In the genomic region with DNA sequence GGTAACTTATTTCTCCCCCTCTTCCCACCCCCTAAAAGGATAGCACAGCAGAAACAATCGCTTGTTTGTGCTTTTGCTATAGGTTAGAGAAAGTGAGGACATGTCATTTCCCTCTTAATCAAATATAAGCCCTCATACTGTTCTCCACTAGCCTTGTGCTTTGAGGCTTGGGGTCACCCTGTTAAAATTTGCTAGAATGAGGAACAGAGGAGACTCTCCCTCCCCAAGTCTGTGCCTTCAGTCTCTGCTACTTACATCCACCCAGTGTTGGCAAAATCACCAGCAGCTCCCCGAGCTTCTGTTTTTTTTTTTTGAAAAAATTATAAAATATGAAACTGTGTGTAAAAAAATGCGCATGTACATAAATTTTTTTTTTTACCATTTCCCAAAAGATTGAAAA, we compare ENCODE assay signal across 27 cellular contexts. TPM values are rescaled to one million over a fixed set of nuclear protein-coding genes. Genes with fewer than 3 reads are reported as not detected.
DNase-seq lines count a peak whose midpoint lies in the region; ATAC-seq and TF ChIP-seq lines count a peak whose summit lies in the region.
"Had no signal": no experiment of that assay in that cellular context is flagged by ENCODE, and none has a peak within 500 bp of the region (broad histone marks: within the 10 kb centered on the region; RNA-seq: fewer than 3 reads in every experiment).

No MANE protein-coding gene starts in this region.

- intact Hi-C loops in natural killer cell (cut with micrococcal nuclease) = loop anchor here (10.0 kb wide), 1 partner anchor 122 kb away; the partner anchor contains the start of gene TLR1

- H3K27me3 Mint-ChIP-seq in CD4-positive, CD25-positive, alpha-beta regulatory T cell = no peaks in the 10 kb centered on the region
- no peaks in the 10 kb centered on the region for H3K27me3 Mint-ChIP-seq in activated naive CD8-positive, alpha-beta T cell treated with anti-CD3 and anti-CD28 coated beads, Interleukin-2, amount 50 U/mL, for 24 hours
- H3K27me3 Mint-ChIP-seq in natural killer cell (ENCODE audit: low read depth in 2 of 2) = no peaks in the 10 kb centered on the region
- H3K27me3 Mint-ChIP-seq in mesothelial cell of epicardium (ENCODE audit: low read depth) = no peaks in the 10 kb centered on the region

- peak overlapping the region in 2 of 4 donors; percentile 57 to 83 for H3K4me3 Mint-ChIP-seq in CD4-positive, CD25-positive, alpha-beta regulatory T cell
- no peak overlapping the region for H3K4me3 Mint-ChIP-seq in activated naive CD8-positive, alpha-beta T cell treated with anti-CD3 and anti-CD28 coated beads, Interleukin-2, amount 50 U/mL, for 24 hours
- peak overlapping the region; percentile 73 for H3K4me3 Mint-ChIP-seq in natural killer cell
- no peak overlapping the region for H3K4me3 Mint-ChIP-seq in mesothelial cell of epicardium
- H3K4me3 Mint-ChIP-seq: endodermal cell, nephron had no signal

- H3K27ac Mint-ChIP-seq in CD4-positive, CD25-positive, alpha-beta regulatory T cell = peak overlapping the region in 1 of 3 donors; percentile 93
- peak overlapping the region; percentile 61 for H3K27ac Mint-ChIP-seq in activated naive CD8-positive, alpha-beta T cell treated with anti-CD3 and anti-CD28 coated beads, Interleukin-2, amount 50 U/mL, for 24 hours
- H3K27ac Mint-ChIP-seq in natural killer cell (peak overlapping the region; percentile 87), mesothelial cell of epicardium (no peak overlapping the region)
- H3K27ac Mint-ChIP-seq: endodermal cell had no signal

- TF ChIP-seq CTCF in natural killer cell (IDR thresholded peaks at IDR 0.05) = no peak
- no peak for TF ChIP-seq CTCF in mesothelial cell of epicardium (IDR thresholded peaks at IDR 0.05; ENCODE audit: unreplicated experiment)

- DNase-seq in CD4-positive, CD25-positive, alpha-beta regulatory T cell = no peak
- peak; percentile 19 to 39 for DNase-seq in Kasumi-1 (lab: John Stamatoyannopoulos, UW)
- DNase-seq in activated naive CD8-positive, alpha-beta T cell treated with anti-CD3 and anti-CD28 coated beads, Interleukin-2, amount 50 U/mL, for 24 hours = no peak
- no peak for DNase-seq in natural killer cell
- no peak for DNase-seq in mesothelial cell of epicardium (ENCODE audit: low spot score in 2 of 2, unreplicated experiment in 2 of 2)
- no peak for DNase-seq in SHP77 (lab: John Stamatoyannopoulos, UW)
- DNase-seq in EL = no peak
- no peak for DNase-seq in putamen (ENCODE audit: low spot score)
- DNase-seq: activated CD4-positive, alpha-beta T cell treated with anti-CD3 and anti-CD28 coated beads for 1 hour; activated CD8-positive, alpha-beta memory T cell treated with anti-CD3 and anti-CD28 coated beads for 24 hours; activated naive CD4-positive, alpha-beta T cell; caudate nucleus; endodermal cell; hypothalamus; KG1; left lung; MM.1S; NCI-H1436 treated with DMSO at 0.1 percent for 48 hours; NCI-H774; pancreas; SJCRH30; spleen; uterus had no signal

- peak overlapping the region; percentile 44 for H3K27ac ChIP-seq in CD4-positive, CD25-positive, alpha-beta regulatory T cell (ENCODE audit: insufficient read depth, low read length, poor library complexity, severe bottlenecking)
- H3K27ac ChIP-seq: BLaER1 treated with 17β-estradiol and CSF1 and Interleukin-3, amounts not matched to agents 10 nM and 100 nM; right atrium auricular region; SJCRH30; suprapubic skin had no signal

- no peaks in the 10 kb centered on the region for H3K9me3 Mint-ChIP-seq in CD4-positive, CD25-positive, alpha-beta regulatory T cell
- H3K9me3 Mint-ChIP-seq in activated naive CD8-positive, alpha-beta T cell treated with anti-CD3 and anti-CD28 coated beads, Interleukin-2, amount 50 U/mL, for 24 hours = no peaks in the 10 kb centered on the region
- H3K9me3 Mint-ChIP-seq in natural killer cell (peaks cover 0 to 2% of the 10 kb centered on the region in 2 donors), mesothelial cell of epicardium (peaks cover 5% of the 10 kb centered on the region)
- H3K9me3 Mint-ChIP-seq: endodermal cell, nephron had no signal

- H3K4me1 ChIP-seq in CD4-positive, CD25-positive, alpha-beta regulatory T cell (ENCODE audit: control insufficient read depth, insufficient read depth, low read length, poor library complexity, severe bottlenecking) = peaks cover 72% of the 10 kb centered on the region
- H3K4me1 ChIP-seq: SJCRH30 had no signal

- peaks cover 57 to 93% (median 77%) of the 10 kb centered on the region in 4 donors for H3K4me1 Mint-ChIP-seq in CD4-positive, CD25-positive, alpha-beta regulatory T cell
- H3K4me1 Mint-ChIP-seq in activated naive CD8-positive, alpha-beta T cell treated with anti-CD3 and anti-CD28 coated beads, Interleukin-2, amount 50 U/mL, for 24 hours = peaks cover 78% of the 10 kb centered on the region
- H3K4me1 Mint-ChIP-seq in natural killer cell (peaks cover 81 to 87% of the 10 kb centered on the region in 2 donors), mesothelial cell of epicardium (peaks cover 22% of the 10 kb centered on the region)

- H3K36me3 ChIP-seq in CD4-positive, CD25-positive, alpha-beta regulatory T cell (ENCODE audit: control insufficient read depth, insufficient read depth, low read length) = peaks cover 79% of the 10 kb centered on the region
- H3K36me3 ChIP-seq: uterus had no signal

- H3K36me3 Mint-ChIP-seq in CD4-positive, CD25-positive, alpha-beta regulatory T cell = peaks cover 46% of the 10 kb centered on the region
- peaks cover 24% of the 10 kb centered on the region for H3K36me3 Mint-ChIP-seq in activated naive CD8-positive, alpha-beta T cell treated with anti-CD3 and anti-CD28 coated beads, Interleukin-2, amount 50 U/mL, for 24 hours (ENCODE audit: low read depth)
- H3K36me3 Mint-ChIP-seq in natural killer cell (peaks cover 14% of the 10 kb centered on the region), mesothelial cell of epicardium (peaks cover 40% of the 10 kb centered on the region)

- H3K4me3 ChIP-seq in CD4-positive, CD25-positive, alpha-beta regulatory T cell (ENCODE audit: low read depth, low read length) = no peak overlapping the region
- H3K4me3 ChIP-seq: BLaER1 treated with 17β-estradiol and CSF1 and Interleukin-3, amounts not matched to agents 10 nM and 100 nM; left lung; pancreas; right atrium auricular region; SJCRH30; spleen; suprapubic skin; uterus had no signal

- no peaks in the 10 kb centered on the region for H3K9me3 ChIP-seq in CD4-positive, CD25-positive, alpha-beta regulatory T cell (ENCODE audit: control insufficient read depth in 2 of 2, low read length in 2 of 2)
- H3K9me3 ChIP-seq: left lung, pancreas, right atrium auricular region, SJCRH30, spleen, suprapubic skin, uterus had no signal

- ATAC-seq in CD4-positive, CD25-positive, alpha-beta regulatory T cell (ENCODE audit: low read depth in 2 of 2) = no peak
- ATAC-seq in activated naive CD8-positive, alpha-beta T cell treated with anti-CD3 and anti-CD28 coated beads, Interleukin-2, amount 50 U/mL, for 24 hours = no peak
- no peak for ATAC-seq in natural killer cell
- ATAC-seq: left lung, pancreas had no signal

- no peaks in the 10 kb centered on the region for H3K27me3 ChIP-seq in CD4-positive, CD25-positive, alpha-beta regulatory T cell (ENCODE audit: control insufficient read depth, insufficient read depth, low read length)
- H3K27me3 ChIP-seq: BLaER1 treated with 17β-estradiol and CSF1 and Interleukin-3, amounts not matched to agents 10 nM and 100 nM; left lung; pancreas; right atrium auricular region; SJCRH30; spleen; suprapubic skin; uterus had no signal

RNA-seq across cellular contexts. Expression of gene KLF3, which starts 19.3 kb away (rescaled TPM):
- 126 TPM for total RNA-seq in CD4-positive, CD25-positive, alpha-beta regulatory T cell
- polyA plus RNA-seq in CD4-positive, CD25-positive, alpha-beta regulatory T cell = 10 to 100 TPM; 74.9 to 89.6 (median 83.7) TPM
- 100 to 1,000 TPM; 109 to 114 (median 112) TPM for total RNA-seq in natural killer cell
- 60.9 to 63.1 TPM (median 61.0 TPM) in 3 replicates for total RNA-seq in mesothelial cell of epicardium

Comparison
In these comparisons a context has a peak if more than half of its experiments do, and no peak if none do; other contexts are left out.
1. DNase-seq: peak in Kasumi-1 (2 of 2); none in CD4-positive, CD25-positive, alpha-beta regulatory T cell (0 of 3), activated naive CD8-positive, alpha-beta T cell treated with anti-CD3 and anti-CD28 coated beads, Interleukin-2, amount 50 U/mL, for 24 hours (single experiment), natural killer cell (single experiment), mesothelial cell of epicardium (0 of 2), SHP77 (0 of 2), EL (single experiment) and putamen (single experiment).